ENCODE assay signal across 29 cellular contexts in the genomic region with DNA sequence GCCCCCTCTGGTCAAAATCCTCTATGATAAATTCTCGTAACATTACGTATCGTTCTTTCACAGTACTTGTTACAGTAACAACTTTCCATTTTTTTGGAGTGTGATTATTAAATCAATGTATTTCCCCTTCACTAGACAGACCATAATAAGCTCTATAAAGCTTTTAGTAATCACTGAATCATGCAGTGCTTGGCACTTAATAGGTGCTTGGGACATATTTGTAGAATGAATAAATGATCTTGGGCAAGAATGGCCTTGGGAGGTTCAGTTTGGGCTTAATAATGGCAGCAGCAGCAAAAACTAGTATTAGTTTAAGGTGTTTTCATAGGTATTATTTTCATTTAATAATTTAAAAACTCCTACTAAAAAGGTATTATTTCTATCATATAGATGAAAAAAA. TPM values are rescaled to one million over a fixed set of nuclear protein-coding genes. Genes with fewer than 3 reads are reported as not detected.
"Had no signal": no experiment of that assay in that cellular context is flagged by ENCODE, and none has a peak within 500 bp of the region (broad histone marks: within the 10 kb centered on the region; RNA-seq: fewer than 3 reads in every experiment).

No MANE protein-coding gene starts in this region.

- H3K4me1 ChIP-seq: SJCRH30 had no signal

- ATAC-seq: activated CD4-positive, CD25-positive, alpha-beta regulatory T cell treated with anti-CD3 and anti-CD28 coated beads, Interleukin-2, amount 50 U/mL, for 24 hours; activated CD8-positive, alpha-beta T cell treated with anti-CD3 and anti-CD28 coated beads for 36 hours; activated T-cell treated with anti-CD3 and anti-CD28 coated beads, Interleukin-2, amount 50 U/mL, for 72 hours; Panc1 had no signal

- DNase-seq: activated CD4-positive, alpha-beta T cell treated with anti-CD3 and anti-CD28 coated beads for 4 hours; activated CD8-positive, alpha-beta memory T cell treated with anti-CD3 and anti-CD28 coated beads, Interleukin-2, amount 50 U/mL, for 4 hours; activated CD8-positive, alpha-beta T cell treated with anti-CD3 and anti-CD28 coated beads for 36 hours; activated gamma-delta T cell treated with Interleukin-2 at 50 U/mL for 16 hours; activated naive CD4-positive, alpha-beta T cell treated with anti-CD3 and anti-CD28 coated beads, Interleukin-2, amount 10 ng/mL, durations not matched to agents 7 days and 5 days; activated naive CD8-positive, alpha-beta T cell treated with anti-CD3 and anti-CD28 coated beads for 36 hours; activated T-cell treated with anti-CD3 and anti-CD28 coated beads, Interleukin-2, amount 50 U/mL, for 72 hours; anterior cingulate cortex; central memory CD4-positive, alpha-beta T cell; MM.1S; NCI-H1105 treated with DMSO at 0.1 percent for 48 hours; NCI-H2029; NCI-H2107; NCI-H2171 treated with DMSO at 0.1 percent for 48 hours; NCI-H345; NCI-H510A; NCI-H526 treated with DMSO at 0.1 percent for 48 hours; NCI-H82; Right ventricle myocardium superior; RPMI8226; SJCRH30; SK-N-SH; T-helper 1 cell had no signal

- H3K27ac ChIP-seq: KMS-11, SJCRH30 had no signal

- H3K9me3 ChIP-seq: SJCRH30 had no signal

- H3K27me3 ChIP-seq: SJCRH30 had no signal

- H3K9me2 ChIP-seq: SK-N-SH had no signal

- H3K36me3 ChIP-seq: SJCRH30 had no signal

- H3K9ac ChIP-seq: KMS-11, SK-N-SH had no signal

- H3K4me3 ChIP-seq: SJCRH30 had no signal

- H3K4me2 ChIP-seq: KMS-11, SK-N-SH had no signal

RNA-seq across cellular contexts. Expression of a gene that starts 33.4 kb away (rescaled TPM):
- total RNA-seq: activated CD8-positive, alpha-beta T cell treated with anti-CD3 and anti-CD28 coated beads for 36 hours; activated T-cell treated with anti-CD3 and anti-CD28 coated beads, Interleukin-2, amount 50 U/mL, for 72 hours; activated T-helper 2 cell treated with anti-CD3 and anti-CD28 coated beads, Interferon-gamma antibody, Interleukin-2, Interleukin-4, amounts not matched to agents 10 μg/mL and 5 μg/mL and 100 μg/mL, durations not matched to agents 14 hours and 24 hours and 36 hours; OCI-LY7; Right ventricle myocardium superior; SJCRH30; T-helper 2 cell treated with Interferon-gamma antibody and Interleukin-4, amounts not matched to agents 100 ng/mL and 5 ng/mL, for 36 hours had no signal
